ENCODE assay signal across 1 cellular context in the genomic region with DNA sequence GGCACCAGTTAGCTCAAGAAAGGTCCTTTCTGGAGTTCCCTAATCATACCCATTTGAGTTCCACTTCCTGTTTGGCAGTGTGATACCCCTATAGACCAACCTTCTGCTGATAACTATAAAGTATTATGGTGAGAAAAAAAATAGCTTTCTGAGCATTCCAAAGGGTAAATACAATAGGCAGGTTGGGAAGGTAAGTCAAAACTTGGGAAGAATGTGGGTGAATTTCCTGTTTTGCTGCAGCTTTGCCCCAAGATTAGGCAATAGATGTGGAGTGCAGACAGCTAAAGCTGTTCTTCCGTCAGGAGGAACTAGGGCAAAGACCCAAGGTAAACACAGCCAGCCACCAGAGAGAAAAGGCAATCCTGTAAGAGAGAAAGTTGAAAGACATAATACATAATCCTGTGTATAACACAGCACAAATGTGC.
TF ChIP-seq lines count a peak whose summit lies in the region.

No MANE protein-coding gene starts in this region.

TF ChIP-seq in H1, 55 proteins besides CTCF, POLR2A, EP300 and RAD21:
- TF ChIP-seq RBBP5 (IDR thresholded peaks at IDR 0.05; ENCODE audit: borderline replicate concordance, low read depth, low read length) (no peak), CEBPB (IDR thresholded peaks at IDR 0.05; ENCODE audit: low read depth, low read length) (peak; percentile 26; the same call in 1 of the 2 replicates)
